1 cellular context compared by ENCODE assay signal in genomic region chr6:135163440-135163738, GRCh38.
TF ChIP-seq lines count a peak whose summit lies in the region.

No MANE protein-coding gene starts in this region.

TF ChIP-seq in GM12878, 131 proteins besides CTCF, POLR2A, EP300 and RAD21 (continued from another document):
- TF ChIP-seq NBN (IDR thresholded peaks at IDR 0.05) (0 out of 2 replicates have a peak, but pooled peaks have one; percentile 13), CREM (IDR thresholded peaks at IDR 0.05; ENCODE audit: low read depth) (peak; percentile 32; the same call in 1 of the 2 replicates), ZNF592 (IDR thresholded peaks at IDR 0.05) (no peak), CHD2 (IDR thresholded peaks at IDR 0.05; ENCODE audit: borderline replicate concordance, low read depth, low read length) (0 out of 2 replicates have a peak, but pooled peaks have one; percentile 21), NFIC (IDR thresholded peaks at IDR 0.05; ENCODE audit: low read depth, low read length) (peak; percentile 65), ZBED1 (IDR thresholded peaks at IDR 0.05; ENCODE audit: borderline replicate concordance) (peak; percentile 47; the same call in 1 of the 2 replicates), RUNX3 (IDR thresholded peaks at IDR 0.05; ENCODE audit: low read length) (peak; percentile 63), RAD51 (IDR thresholded peaks at IDR 0.05) (no peak), RELB (IDR thresholded peaks at IDR 0.05; ENCODE audit: low read depth) (peak; percentile 86; the same call in 1 of the 2 replicates), ZNF24 (IDR thresholded peaks at IDR 0.05) (peak; percentile 51; the same call in 1 of the 2 replicates), BCL3 (IDR thresholded peaks at IDR 0.05; ENCODE audit: borderline replicate concordance, insufficient read depth, low read depth, low read length, poor library complexity, severe bottlenecking) (peak; percentile 15), NFYA (IDR thresholded peaks at IDR 0.05; ENCODE audit: borderline replicate concordance, low read depth, low read length) (no peak), IKZF1 (conservative IDR thresholded peaks at IDR 0.05) (no peak), PAX8 (IDR thresholded peaks at IDR 0.05) (0 out of 2 replicates have a peak, but pooled peaks have one; percentile 11), RELA (IDR thresholded peaks at IDR 0.05; ENCODE audit: borderline replicate concordance, partially characterized antibody) (peak; percentile 66)
